8 cellular contexts compared by ENCODE assay signal in genomic region chr11:128904872-128905344, GRCh38. TPM values are rescaled to one million over a fixed set of nuclear protein-coding genes. Genes with fewer than 3 reads are reported as not detected.
A peak's percentile ranks its signal among the peaks of the same experiment; 100 is the strongest.
DNase-seq lines count a peak whose midpoint lies in the region; ATAC-seq and TF ChIP-seq lines count a peak whose summit lies in the region.

No MANE protein-coding gene starts in this region.

- peaks cover 16% of the 10 kb centered on the region for H3K27me3 ChIP-seq in CD8-positive, alpha-beta memory T cell (ENCODE audit: insufficient read depth, low read length, poor library complexity, severe bottlenecking)
- H3K27me3 ChIP-seq in iPS-20b (ENCODE audit: insufficient read depth, low read length) (peaks cover 100% of the 10 kb centered on the region), suprapubic skin (no peaks in the 10 kb centered on the region)

- WGBS in suprapubic skin, result 8% methylated on average over 5 of the region's 20 CpGs

- no peaks in the 10 kb centered on the region for H3K9me3 Mint-ChIP-seq in CD8-positive, alpha-beta memory T cell
- no peaks in the 10 kb centered on the region for H3K9me3 Mint-ChIP-seq in activated naive CD8-positive, alpha-beta T cell treated with anti-CD3 and anti-CD28 coated beads, Interleukin-2, amount 10 ng/mL, durations not matched to agents 7 days and 5 days

- DNase-seq in CD8-positive, alpha-beta memory T cell, result no peak
- peak; percentile 27 for DNase-seq in KG1 (lab: John Stamatoyannopoulos, UW)
- DNase-seq in activated naive CD8-positive, alpha-beta T cell treated with anti-CD3 and anti-CD28 coated beads, Interleukin-2, amount 10 ng/mL, durations not matched to agents 7 days and 5 days, result no peak
- no peak for DNase-seq in suprapubic skin (ENCODE audit: low spot score in 2 of 2)
- DNase-seq in GM13976 (ENCODE audit: low spot score), result no peak

- peak; percentile 52 for ATAC-seq in GM19463 (IDR thresholded peaks at IDR 0.05; ENCODE audit: unreplicated experiment)
- ATAC-seq in activated naive CD8-positive, alpha-beta T cell treated with anti-CD3 and anti-CD28 coated beads, Interleukin-2, amount 10 ng/mL, durations not matched to agents 7 days and 5 days (ENCODE audit: low read depth), result peak; percentile 23
- no peak for ATAC-seq in HG03521 (IDR thresholded peaks at IDR 0.05; ENCODE audit: unreplicated experiment)

- no peak overlapping the region for H3K27ac ChIP-seq in CD8-positive, alpha-beta memory T cell (ENCODE audit: low read depth, low read length)
- H3K27ac ChIP-seq in iPS-20b (ENCODE audit: low read length) (no peak overlapping the region), suprapubic skin (peak overlapping the region; percentile 77)

- no peak for TF ChIP-seq EP300 in suprapubic skin (IDR thresholded peaks at IDR 0.05)

- H3K4me3 ChIP-seq in CD8-positive, alpha-beta memory T cell (ENCODE audit: low read length), result peak overlapping the region; percentile 50
- H3K4me3 ChIP-seq in iPS-20b (ENCODE audit: low read length) (peak overlapping the region; percentile 66), suprapubic skin (peak overlapping the region; percentile 65)

- CTCF ChIA-PET in CD8-positive, alpha-beta memory T cell (lab: Charles Lee), result interaction anchor here (1.0 to 6.6 kb wide), 4 partner anchors 12 to 23 kb away, joined by 3 to 43 read pairs (median 4); no protein-coding TSS in a partner anchor

- POLR2A ChIA-PET in CD8-positive, alpha-beta memory T cell (lab: Charles Lee), result no interaction called here
- POLR2A ChIA-PET in activated naive CD8-positive, alpha-beta T cell treated with anti-CD3 and anti-CD28 coated beads, Interleukin-2, amount 10 ng/mL, durations not matched to agents 7 days and 5 days (lab: Charles Lee), result no interaction called here

- TF ChIP-seq CTCF in suprapubic skin (IDR thresholded peaks at IDR 0.05), result no peak
- TF ChIP-seq CTCF in GM13976 (IDR thresholded peaks at IDR 0.05; ENCODE audit: borderline replicate concordance, control extremely low read depth, extremely low read depth, insufficient read depth, missing control alignments), result no peak

- in situ Hi-C loops in GM13976 (cut with MboI; ENCODE audit: low sequenced_read_pairs, unreplicated experiment), result no loop called here

- peaks cover 5% of the 10 kb centered on the region for H3K4me1 ChIP-seq in CD8-positive, alpha-beta memory T cell (ENCODE audit: insufficient read depth, low read length)
- peaks cover 10% of the 10 kb centered on the region; the same call in 1 of the 2 replicates for H3K4me1 ChIP-seq in iPS-20b (ENCODE audit: insufficient read depth, low read length)
- peaks cover 47% of the 10 kb centered on the region for H3K4me1 ChIP-seq in suprapubic skin

- no peaks in the 10 kb centered on the region for H3K36me3 ChIP-seq in CD8-positive, alpha-beta memory T cell (ENCODE audit: insufficient read depth, low read length)
- H3K36me3 ChIP-seq in iPS-20b (ENCODE audit: insufficient read depth, low read depth, low read length) (no peaks in the 10 kb centered on the region), suprapubic skin (no peaks in the 10 kb centered on the region)

- H3K36me3 Mint-ChIP-seq in CD8-positive, alpha-beta memory T cell, result no peaks in the 10 kb centered on the region
- H3K36me3 Mint-ChIP-seq in activated naive CD8-positive, alpha-beta T cell treated with anti-CD3 and anti-CD28 coated beads, Interleukin-2, amount 10 ng/mL, durations not matched to agents 7 days and 5 days, result no peaks in the 10 kb centered on the region

- H3K27me3 Mint-ChIP-seq in CD8-positive, alpha-beta memory T cell, result peaks cover 24 to 25% of the 10 kb centered on the region in 2 donors
- H3K27me3 Mint-ChIP-seq in activated naive CD8-positive, alpha-beta T cell treated with anti-CD3 and anti-CD28 coated beads, Interleukin-2, amount 10 ng/mL, durations not matched to agents 7 days and 5 days, result peaks cover 58% of the 10 kb centered on the region

- H3K9me3 ChIP-seq in CD8-positive, alpha-beta memory T cell (ENCODE audit: low read length), result no peaks in the 10 kb centered on the region
- H3K9me3 ChIP-seq in iPS-20b (ENCODE audit: insufficient read depth, low read depth, low read length) (no peaks in the 10 kb centered on the region), suprapubic skin (no peaks in the 10 kb centered on the region)

- no peak overlapping the region for H3K9ac ChIP-seq in iPS-20b (ENCODE audit: low read depth, low read length)

- no peak for TF ChIP-seq POLR2A in suprapubic skin (IDR thresholded peaks at IDR 0.05)

- H3K4me1 Mint-ChIP-seq in CD8-positive, alpha-beta memory T cell, result peaks cover 13 to 29% (median 17%) of the 10 kb centered on the region in 3 donors
- H3K4me1 Mint-ChIP-seq in activated naive CD8-positive, alpha-beta T cell treated with anti-CD3 and anti-CD28 coated beads, Interleukin-2, amount 10 ng/mL, durations not matched to agents 7 days and 5 days, result peaks cover 5% of the 10 kb centered on the region

- H3K27ac Mint-ChIP-seq in CD8-positive, alpha-beta memory T cell, result peak overlapping the region in 3 of 8 donors; percentile 1 to 39 (median 10)
- H3K27ac Mint-ChIP-seq in activated naive CD8-positive, alpha-beta T cell treated with anti-CD3 and anti-CD28 coated beads, Interleukin-2, amount 10 ng/mL, durations not matched to agents 7 days and 5 days, result no peak overlapping the region

- H3K4me3 Mint-ChIP-seq in CD8-positive, alpha-beta memory T cell, result peak overlapping the region; percentile 61 to 88 (median 82)
- peak overlapping the region; percentile 13 for H3K4me3 Mint-ChIP-seq in activated naive CD8-positive, alpha-beta T cell treated with anti-CD3 and anti-CD28 coated beads, Interleukin-2, amount 10 ng/mL, durations not matched to agents 7 days and 5 days

RNA-seq across cellular contexts. Expression of gene KCNJ5, which starts 13.8 kb away (rescaled TPM):
- under 1 TPM in 1 of 2 experiments, not detected in 1; 0.04 TPM for total RNA-seq in CD8-positive, alpha-beta memory T cell
- polyA plus RNA-seq in CD8-positive, alpha-beta memory T cell, result not detected
- under 1 TPM; 0.17 to 0.20 TPM for total RNA-seq in activated naive CD8-positive, alpha-beta T cell treated with anti-CD3 and anti-CD28 coated beads, Interleukin-2, amount 10 ng/mL, durations not matched to agents 7 days and 5 days
- total RNA-seq in suprapubic skin, result under 1 TPM in 2 of 4 donors, not detected in 2; 0.26 to 0.36 TPM

RNA-seq across cellular contexts. Expression of gene TP53AIP1, which starts 37.8 kb away (rescaled TPM):
- not detected for total RNA-seq in CD8-positive, alpha-beta memory T cell
- polyA plus RNA-seq in CD8-positive, alpha-beta memory T cell, result not detected
- not detected for total RNA-seq in activated naive CD8-positive, alpha-beta T cell treated with anti-CD3 and anti-CD28 coated beads, Interleukin-2, amount 10 ng/mL, durations not matched to agents 7 days and 5 days
- 10 to 100 TPM; 19.2 to 32.9 (median 21.0) TPM for total RNA-seq in suprapubic skin

RNA-seq across cellular contexts. Expression of gene KCNJ1, which starts 37.8 kb away (rescaled TPM):
- not detected for total RNA-seq in CD8-positive, alpha-beta memory T cell
- polyA plus RNA-seq in CD8-positive, alpha-beta memory T cell, result not detected
- total RNA-seq in activated naive CD8-positive, alpha-beta T cell treated with anti-CD3 and anti-CD28 coated beads, Interleukin-2, amount 10 ng/mL, durations not matched to agents 7 days and 5 days, result under 1 TPM in 1 of 2 experiments, not detected in 1; 0.14 TPM
- total RNA-seq in suprapubic skin, result 1 to 10 TPM in 1 of 4 donors, under 1 TPM in 1, not detected in 2; 0.18 to 3.0 TPM

Comparison
In these comparisons a context has a peak if more than half of its experiments do, and no peak if none do; other contexts are left out.
1. RNA of gene TP53AIP1, which starts 37.8 kb away (total RNA-seq): 19.2 to 32.9 TPM in suprapubic skin; not detected in CD8-positive, alpha-beta memory T cell and not detected in activated naive CD8-positive, alpha-beta T cell treated with anti-CD3 and anti-CD28 coated beads, Interleukin-2, amount 10 ng/mL, durations not matched to agents 7 days and 5 days; every median in the first group is over 10 times any median in the second.
2. Peak in every context shown above with its lines, with median percentiles within 50 percentile points of each other: H3K4me3 ChIP-seq.